25 cellular contexts compared by ENCODE assay signal in the genomic region with DNA sequence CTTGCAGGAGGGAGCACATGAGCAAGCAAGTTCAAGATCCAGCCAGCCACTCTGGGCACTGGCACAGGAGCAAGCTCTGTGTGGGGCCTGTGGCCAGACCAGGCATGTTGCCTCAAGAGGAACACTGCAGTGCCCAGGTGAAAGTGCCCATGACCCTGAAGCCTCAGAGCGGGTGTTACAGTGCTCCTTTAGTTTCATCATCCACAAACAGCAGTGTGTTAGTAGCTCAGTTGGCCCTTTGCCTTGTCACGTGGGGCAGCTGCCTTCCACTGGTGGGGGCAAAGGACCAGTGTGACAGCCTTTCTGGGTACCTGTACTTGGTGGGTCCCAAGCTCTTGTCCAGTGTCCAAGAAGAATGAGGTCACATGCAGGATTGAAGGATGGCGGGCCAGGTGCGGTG.
"Had no signal": no experiment of that assay in that cellular context is flagged by ENCODE, and none has a peak within 500 bp of the region (broad histone marks: within the 10 kb centered on the region; RNA-seq: fewer than 3 reads in every experiment).

No MANE protein-coding gene starts in this region.

- FAIRE-seq: endothelial cell of umbilical vein, islet of Langerhans, urothelium cell line had no signal

- ATAC-seq: heart right ventricle; left colon; naive thymus-derived CD4-positive, alpha-beta T cell; psoas muscle; right cardiac atrium; stimulated activated naive B cell treated with anti-CD40 and anti-IgM and Interleukin-4, amounts not matched to agents 10 μg/mL and 1 μg/mL and 100 μg/mL, for 72 hours had no signal

- H3K9me3 ChIP-seq: colonic mucosa, esophagus muscularis mucosa, heart right ventricle, psoas muscle, thoracic aorta, tibial nerve, upper lobe of left lung had no signal

- DNase-seq: colonic mucosa; effector CD8-positive, alpha-beta T cell; endodermal cell; foreskin melanocyte; glutamatergic neuron; heart right ventricle; hippocampal formation; kidney glomerular epithelial cell; left colon; mesenchymal stem cell; naive thymus-derived CD4-positive, alpha-beta T cell; nucleus accumbens; psoas muscle; right cardiac atrium; stimulated activated CD4-positive, alpha-beta T cell treated with anti-CD3 and anti-CD28 coated beads, Interleukin-15, amount 100 ng/mL, for 24 hours; stimulated activated CD4-positive, alpha-beta T cell treated with anti-CD3 and anti-CD28 coated beads, Interleukin-2, amount 100 ng/mL, for 48 hours; stimulated activated naive B cell treated with anti-CD40 and anti-IgM and Interleukin-4, amounts not matched to agents 10 μg/mL and 1 μg/mL and 100 μg/mL, for 72 hours; upper lobe of left lung had no signal

- H3K27ac ChIP-seq: colonic mucosa, esophagus muscularis mucosa, heart right ventricle, psoas muscle, skin epidermis, thoracic aorta, tibial nerve, upper lobe of left lung had no signal

- H3K36me3 ChIP-seq: colonic mucosa, esophagus muscularis mucosa, heart right ventricle, thoracic aorta, tibial nerve, upper lobe of left lung had no signal

- H3K27me3 ChIP-seq: colonic mucosa, esophagus muscularis mucosa, heart right ventricle, tibial nerve, upper lobe of left lung had no signal

- H3K4me3 ChIP-seq: colonic mucosa, esophagus muscularis mucosa, heart right ventricle, psoas muscle, skin epidermis, thoracic aorta, tibial nerve, upper lobe of left lung had no signal
